In the genomic region with DNA sequence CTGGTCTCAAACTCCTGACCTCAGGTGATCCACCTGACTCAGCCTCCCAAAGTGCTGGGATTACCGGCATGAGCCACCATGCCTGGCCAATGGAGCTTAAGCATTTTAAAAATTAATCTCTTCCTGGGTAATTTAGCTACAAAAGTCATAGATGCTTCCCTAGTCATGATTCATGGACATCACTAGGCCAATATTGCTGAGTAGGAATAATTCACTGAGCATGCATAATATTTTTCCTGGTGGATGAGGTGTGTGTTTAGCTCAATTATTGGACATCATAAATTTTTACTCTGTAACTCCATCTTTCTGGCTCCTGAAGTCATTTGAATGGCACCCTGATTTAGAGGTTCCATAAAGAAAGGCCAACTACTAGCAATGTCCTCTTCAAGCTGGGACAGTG, we compare ENCODE assay signal across 34 cellular contexts.
"Had no signal": no experiment of that assay in that cellular context is flagged by ENCODE, and none has a peak within 500 bp of the region (broad histone marks: within the 10 kb centered on the region; RNA-seq: fewer than 3 reads in every experiment).

No MANE protein-coding gene starts in this region.

- DNase-seq: activated effector memory CD4-positive, alpha-beta T cell treated with anti-CD3 and anti-CD28 coated beads, Interleukin-2, amount 50 U/mL, for 16 hours; activated effector memory CD4-positive, alpha-beta T cell treated with Interleukin-2 at 50 U/mL for 16 hours; activated gamma-delta T cell; activated gamma-delta T cell treated with Interleukin-2 at 50 U/mL for 16 hours; activated naive CD4-positive, alpha-beta T cell; activated naive CD4-positive, alpha-beta T cell treated with anti-CD3 and anti-CD28 coated beads for 36 hours; activated naive CD4-positive, alpha-beta T cell treated with anti-CD3 and anti-CD28 coated beads, Interleukin-2, amount 10 ng/mL, durations not matched to agents 7 days and 5 days; activated naive CD4-positive, alpha-beta T cell treated with anti-CD3 and anti-CD28 coated beads, Interleukin-2, amount 50 U/mL, for 16 hours; activated naive CD4-positive, alpha-beta T cell treated with Interleukin-2 at 50 U/mL for 16 hours; activated naive CD8-positive, alpha-beta T cell treated with anti-CD3 and anti-CD28 coated beads for 36 hours; activated naive CD8-positive, alpha-beta T cell treated with anti-CD3 and anti-CD28 coated beads, Interleukin-2, amount 10 ng/mL, durations not matched to agents 7 days and 5 days; activated naive CD8-positive, alpha-beta T cell treated with anti-CD3 and anti-CD28 coated beads, Interleukin-2, amount 50 U/mL, for 24 hours; activated T-cell treated with anti-CD3 and anti-CD28 coated beads, Interleukin-2, amount 50 U/mL, for 1 hour; activated T-cell treated with anti-CD3 and anti-CD28 coated beads, Interleukin-2, amount 50 U/mL, for 24 hours; activated T-cell treated with anti-CD3 and anti-CD28 coated beads, Interleukin-2, amount 50 U/mL, for 4 hours; activated T-cell treated with anti-CD3 and anti-CD28 coated beads, Interleukin-2, amount 50 U/mL, for 48 hours; activated T-cell treated with anti-CD3 and anti-CD28 coated beads, Interleukin-2, amount 50 U/mL, for 72 hours; adrenal gland; amniotic stem cell; amygdala; anterior cingulate cortex; aorta; body of pancreas; brain microvascular endothelial cell; caudate nucleus; central memory CD4-positive, alpha-beta T cell; cerebellar nuclear complex had no signal

- H3K36me3 ChIP-seq: adrenal gland, ascending aorta, brain microvascular endothelial cell, breast epithelium, cardiac muscle cell had no signal

- ATAC-seq: activated naive CD4-positive, alpha-beta T cell treated with anti-CD3 and anti-CD28 coated beads, Interleukin-2, amount 50 U/mL, for 72 hours; activated naive CD8-positive, alpha-beta T cell treated with anti-CD3 and anti-CD28 coated beads, Interleukin-2, amount 50 U/mL, for 24 hours; activated T-cell treated with anti-CD3 and anti-CD28 coated beads, Interleukin-2, amount 50 U/mL, for 4 hours; activated T-cell treated with anti-CD3 and anti-CD28 coated beads, Interleukin-2, amount 50 U/mL, for 72 hours; activated T-helper 17 cell treated with anti-CD3 and anti-CD28 coated beads, Interleukin-2, amount 50 U/mL, for 72 hours; body of pancreas had no signal

- H3K27me3 ChIP-seq: adrenal gland, ascending aorta, body of pancreas, brain microvascular endothelial cell, breast epithelium, cardiac muscle cell had no signal

- FAIRE-seq: astrocyte, bronchial epithelial cell had no signal

- H3K4me3 ChIP-seq: adrenal gland, ascending aorta, body of pancreas, breast epithelium, cardiac muscle cell had no signal

- H3K27ac ChIP-seq: adrenal gland, ascending aorta, body of pancreas, brain microvascular endothelial cell, breast epithelium, cardiac muscle cell had no signal

- H3K4me1 ChIP-seq: adrenal gland, ascending aorta, body of pancreas, breast epithelium had no signal

- H3K9me3 ChIP-seq: adrenal gland, ascending aorta, body of pancreas, breast epithelium had no signal
